In the genomic region with DNA sequence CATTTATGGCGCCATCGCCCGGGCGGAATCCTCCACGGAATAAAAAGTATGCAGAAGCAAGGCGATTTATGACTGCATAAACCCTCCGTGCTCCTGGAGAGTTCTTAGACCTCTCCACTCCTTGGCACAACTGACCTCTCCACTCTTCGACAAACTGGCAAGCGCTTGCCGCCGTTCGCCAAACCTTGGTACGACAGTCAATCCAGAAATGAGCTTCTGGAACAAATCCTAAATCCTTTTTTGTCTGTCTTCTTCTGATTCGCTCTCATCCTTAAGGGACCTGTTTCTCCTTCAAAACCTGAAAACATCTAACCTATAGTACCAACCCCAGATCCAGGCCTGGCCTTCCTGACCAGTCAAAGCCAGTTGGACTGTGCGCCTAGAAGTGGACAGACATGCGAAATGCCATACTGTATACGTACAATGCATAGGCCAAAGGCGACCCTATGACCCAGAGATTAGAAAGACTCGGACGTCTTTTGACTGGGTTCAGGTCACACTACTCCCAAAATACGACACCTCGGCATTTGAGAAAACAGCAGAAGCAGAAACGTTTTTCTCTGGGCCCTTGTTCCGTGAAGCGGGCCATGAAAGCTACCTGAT, we compare ENCODE assay signal across 8 cellular contexts. TPM values are rescaled to one million over a fixed set of nuclear protein-coding genes. Genes with fewer than 3 reads are reported as not detected.
A peak's percentile ranks its signal among the peaks of the same experiment; 100 is the strongest.
DNase-seq lines count a peak whose midpoint lies in the region; ATAC-seq, FAIRE-seq and TF ChIP-seq lines count a peak whose summit lies in the region.

No MANE protein-coding gene starts in this region.

- no peak for DNase-seq in A549 (ENCODE audit: low read depth in 1 of 2, low spot score in 1 of 2)
- no peak for DNase-seq in HAP-1 (ENCODE audit: low spot score in 2 of 2)
- no peak for DNase-seq in body of pancreas
- no peak for DNase-seq in DMS53 treated with DMSO at 0.1 percent for 48 hours (lab: John Stamatoyannopoulos, UW; ENCODE audit: unreplicated experiment)
- DNase-seq in GM12892 (ENCODE audit: insufficient read length): no peak
- no peak for DNase-seq in NCI-H526 treated with DMSO at 0.1 percent for 48 hours (lab: John Stamatoyannopoulos, UW)

- intact Hi-C loops in body of pancreas (cut with DNase I): no loop called here

- ATAC-seq in A549 (no peak), body of pancreas (no peak), GM21723 (IDR thresholded peaks at IDR 0.05; ENCODE audit: unreplicated experiment) (no peak)

- H3K27ac ChIP-seq in A549: peak overlapping the region; percentile 70 to 80; a peak in 5 of 6 replicates
- H3K27ac ChIP-seq in body of pancreas: peak overlapping the region in 3 of 4 donors; percentile 48 to 71 (median 62)
- H3K27ac ChIP-seq in mesodermal cell (ENCODE audit: low read depth, low read length, severe bottlenecking): peak overlapping the region; percentile 17

- POLR2A ChIA-PET in A549 (lab: Yijun Ruan, JAX): interaction anchor here (3.5 to 4.7 kb wide), 2 partner anchors 26 to 32 kb away, joined by 28 to 38 read pairs; no protein-coding TSS in a partner anchor

- H3K27me3 ChIP-seq in HAP-1 (ENCODE audit: low read depth): peaks cover 3% of the 10 kb centered on the region; the same call in 1 of the 2 replicates
- no peaks in the 10 kb centered on the region for H3K27me3 ChIP-seq in body of pancreas

- H3K9me3 ChIP-seq in A549: no peaks in the 10 kb centered on the region
- H3K9me3 ChIP-seq in HAP-1: no peaks in the 10 kb centered on the region; the same call in 1 of the 2 replicates
- H3K9me3 ChIP-seq in body of pancreas: no peaks in the 10 kb centered on the region
- peaks cover 6% of the 10 kb centered on the region for H3K9me3 ChIP-seq in mesodermal cell (ENCODE audit: control insufficient read depth, low read length)

- TF ChIP-seq RAD21 in A549 (conservative IDR thresholded peaks at IDR 0.05 in 1 of 2, IDR thresholded peaks at IDR 0.05 in 1 of 2): peak in 1 of 2 experiments; percentile 31; a peak in 3 of 5 replicates

- TF ChIP-seq EP300 in A549 (IDR thresholded peaks at IDR 0.05): no peak

- H3K4me1 ChIP-seq in A549 (peaks cover 3% of the 10 kb centered on the region; the same call in 2 of the 3 replicates), HAP-1 (peaks cover 17% of the 10 kb centered on the region), body of pancreas (peaks cover 14% of the 10 kb centered on the region), mesodermal cell (ENCODE audit: control insufficient read depth, insufficient read depth, low read length, poor library complexity, severe bottlenecking) (no peaks in the 10 kb centered on the region)

- CTCF ChIA-PET in A549 (lab: Yijun Ruan, JAX): interaction anchor here (0.6 to 8.3 kb wide), 7 partner anchors 10 to 152 kb away, joined by 3 to 83 read pairs (median 3); no protein-coding TSS in a partner anchor

- 45% methylated on average over 23 of the region's 25 CpGs for WGBS in A549 (ENCODE audit: missing lambda C conversion rate)
- 30 to 39% methylated on average over 25 of the region's 25 CpGs for WGBS in body of pancreas, 2 donors
- WGBS in mesodermal cell (ENCODE audit: insufficient coverage in 2 of 2), 2 experiments: 45 to 46% methylated on average over 24 to 25 of the region's 25 CpGs

- TF ChIP-seq CTCF in A549 (IDR thresholded peaks at IDR 0.05) (peak; percentile 46; the same call in 2 of the 3 replicates), body of pancreas (IDR thresholded peaks at IDR 0.05) (no peak)

- peak overlapping the region; percentile 87 for H3K4me2 ChIP-seq in A549

- no peaks in the 10 kb centered on the region for H3K36me3 ChIP-seq in HAP-1 (replicated peaks)
- no peaks in the 10 kb centered on the region for H3K36me3 ChIP-seq in body of pancreas (replicated peaks in 1 of 2; ENCODE audit: insufficient read depth in 1 of 2, low read depth in 2 of 2)
- no peaks in the 10 kb centered on the region for H3K36me3 ChIP-seq in mesodermal cell (ENCODE audit: control insufficient read depth, insufficient read depth, low read length)

- H3K4me3 ChIP-seq in A549 (peak overlapping the region; percentile 71), HAP-1 (peak overlapping the region; percentile 70), body of pancreas (peak overlapping the region in 1 of 2 donors; percentile 78), mesodermal cell (ENCODE audit: extremely low read depth, insufficient read depth, low read length, poor library complexity, severe bottlenecking) (peak overlapping the region; percentile 80)

- no peak for FAIRE-seq in A549 (lab: Jason Lieb, UNC)
- FAIRE-seq in GM12892 (lab: Jason Lieb, UNC): no peak

- in situ Hi-C loops in HAP-1 (cut with MboI; ENCODE audit: low sequenced_read_pairs): no loop called here

- TF ChIP-seq POLR2A in A549 (IDR thresholded peaks at IDR 0.05; ENCODE audit: low read length): no peak
- TF ChIP-seq POLR2A in body of pancreas (IDR thresholded peaks at IDR 0.05): no peak
- no peak for TF ChIP-seq POLR2A in GM12892 (IDR thresholded peaks at IDR 0.05; ENCODE audit: low read depth, low read length)

TF ChIP-seq in A549, 52 proteins besides CTCF, POLR2A, EP300 and RAD21:
- TF ChIP-seq ZNF302 (CRISPR knock-in tag; IDR thresholded peaks at IDR 0.05) (no peak), SMC3 (IDR thresholded peaks at IDR 0.05) (peak; percentile 33; the same call in 1 of the 3 replicates)

RNA-seq across cellular contexts. Expression of a gene that starts 59.4 kb away (rescaled TPM):
- polyA plus RNA-seq in A549 (2011; rRNA removed): 50.1 and 51.4 TPM in 2 replicates
- 19.2 and 26.4 TPM in 2 replicates for polyA plus RNA-seq in A549 (2012; cell fraction: cytosol; rRNA removed)
- polyA plus RNA-seq in A549 (2012; cell fraction: nucleus; rRNA removed): 36.0 and 41.4 TPM in 2 replicates
- 26.3 to 28.5 TPM (median 27.8 TPM) in 3 replicates for polyA plus RNA-seq in A549 (2017; fragmentation: RNase III; extraction: RNeasy Plus Mini Kit Qiagen cat#74134 plus additional on column Dnase treatment)
- polyA minus RNA-seq in A549 (2011; rRNA and poly(A)+ RNA removed): 52.0 and 69.6 TPM in 2 replicates
- 10 to 100 TPM; 56.3 to 69.2 TPM for total RNA-seq in body of pancreas
- 66.6 TPM for polyA plus RNA-seq in mesodermal cell (2013, experiment 1 of 2)
- 61.4 TPM for polyA plus RNA-seq in mesodermal cell (2013, experiment 2 of 2)
- 33.3 TPM for polyA plus RNA-seq in GM12892 (2012; ENCODE audit: missing spikeins)

Comparison
In these comparisons a context has a peak if more than half of its experiments do, and no peak if none do; other contexts are left out.
1. H3K27ac ChIP-seq: peak in every context shown above with its lines; median percentile 75 in A549; 62 in body of pancreas; 17 in mesodermal cell.